ENCODE assay signal across 30 cellular contexts in the genomic region with DNA sequence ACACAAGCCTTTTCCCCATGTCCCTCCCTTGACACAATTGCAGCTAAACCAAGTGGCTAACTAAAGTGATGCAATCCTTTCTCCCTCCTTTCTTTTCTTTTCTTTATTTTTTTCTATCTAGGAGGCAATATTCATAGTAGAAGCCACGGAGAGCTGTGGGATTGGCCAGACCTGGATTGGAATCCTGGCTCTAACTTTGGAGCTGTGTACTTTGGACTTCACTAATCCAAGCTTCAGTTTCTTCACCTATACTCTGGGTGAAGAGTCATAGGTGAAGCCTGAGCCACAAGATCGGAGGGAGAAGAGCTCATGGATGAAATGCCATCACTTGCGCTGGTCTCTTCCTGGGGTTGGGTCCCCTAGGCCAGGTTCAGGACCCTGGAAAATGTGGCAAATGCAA.
"Had no signal": no experiment of that assay in that cellular context is flagged by ENCODE, and none has a peak within 500 bp of the region (broad histone marks: within the 10 kb centered on the region; RNA-seq: fewer than 3 reads in every experiment).

No MANE protein-coding gene starts in this region.

- DNase-seq: activated CD4-positive, alpha-beta memory T cell treated with anti-CD3 and anti-CD28 coated beads, Interleukin-2, amount 10 ng/mL, durations not matched to agents 7 days and 5 days; activated CD4-positive, alpha-beta T cell treated with anti-CD3 and anti-CD28 coated beads for 1 hour; activated CD4-positive, alpha-beta T cell treated with anti-CD3 and anti-CD28 coated beads for 4 hours; activated CD4-positive, alpha-beta T cell treated with anti-CD3 and anti-CD28 coated beads, Interleukin-2, amount 10 ng/mL, durations not matched to agents 7 days and 5 days; activated CD4-positive, alpha-beta T cell treated with anti-CD3 and anti-CD28 coated beads, Interleukin-2, amount 50 U/mL, for 4 hours; activated CD4-positive, CD25-positive, alpha-beta regulatory T cell; activated CD8-positive, alpha-beta memory T cell treated with anti-CD3 and anti-CD28 coated beads, Interleukin-2, amount 50 U/mL, for 48 hours; activated effector memory CD4-positive, alpha-beta T cell treated with Interleukin-2 at 50 U/mL for 16 hours; activated gamma-delta T cell treated with Interleukin-2 at 50 U/mL for 16 hours; activated naive CD4-positive, alpha-beta T cell treated with anti-CD3 and anti-CD28 coated beads, Interleukin-2, amount 50 U/mL, for 16 hours; activated naive CD4-positive, alpha-beta T cell treated with Interleukin-2 at 50 U/mL for 16 hours; activated T-cell treated with anti-CD3 and anti-CD28 coated beads for 4 hours; activated T-cell treated with anti-CD3 and anti-CD28 coated beads, Interleukin-2, amount 50 U/mL, for 4 hours; amniotic stem cell; anterior cingulate cortex; brain microvascular endothelial cell; dorsolateral prefrontal cortex; effector memory CD4-positive, alpha-beta T cell; endodermal cell; foreskin fibroblast; T-helper 2 cell had no signal

- H3K27ac ChIP-seq: brain microvascular endothelial cell, coronary artery, dorsolateral prefrontal cortex had no signal

- H3K9me3 Mint-ChIP-seq: activated CD4-positive, alpha-beta memory T cell treated with anti-CD3 and anti-CD28 coated beads, Interleukin-2, amount 10 ng/mL, durations not matched to agents 7 days and 5 days; activated CD4-positive, alpha-beta T cell treated with anti-CD3 and anti-CD28 coated beads, Interleukin-2, amount 10 ng/mL, durations not matched to agents 7 days and 5 days; activated T-cell treated with anti-CD3 and anti-CD28 coated beads, Interleukin-2, amount 50 U/mL, for 4 hours; activated T-helper 17 cell treated with anti-CD3 and anti-CD28 coated beads, Interleukin-2, amount 50 U/mL, for 72 hours; central memory CD8-positive, alpha-beta T cell; dendritic cell treated with granulocyte-macrophage colony-stimulating factor and Interleukin-4, amounts not matched to agents 40 ng/mL and 50 ng/mL, for 4 days; endodermal cell had no signal

- H3K4me3 ChIP-seq: coronary artery, dorsolateral prefrontal cortex had no signal

- H3K36me3 Mint-ChIP-seq: activated naive CD8-positive, alpha-beta T cell had no signal

- H3K27me3 Mint-ChIP-seq: activated CD4-positive, alpha-beta memory T cell treated with anti-CD3 and anti-CD28 coated beads, Interleukin-2, amount 10 ng/mL, durations not matched to agents 7 days and 5 days; activated CD4-positive, alpha-beta T cell treated with anti-CD3 and anti-CD28 coated beads, Interleukin-2, amount 10 ng/mL, durations not matched to agents 7 days and 5 days; central memory CD8-positive, alpha-beta T cell; dendritic cell treated with granulocyte-macrophage colony-stimulating factor and Interleukin-4, amounts not matched to agents 40 ng/mL and 50 ng/mL, for 4 days had no signal

- H3K36me3 ChIP-seq: brain microvascular endothelial cell had no signal

- H3K4me1 Mint-ChIP-seq: activated CD4-positive, alpha-beta memory T cell treated with anti-CD3 and anti-CD28 coated beads, Interleukin-2, amount 10 ng/mL, durations not matched to agents 7 days and 5 days; activated CD4-positive, alpha-beta T cell treated with anti-CD3 and anti-CD28 coated beads, Interleukin-2, amount 10 ng/mL, durations not matched to agents 7 days and 5 days; activated T-helper 17 cell treated with anti-CD3 and anti-CD28 coated beads, Interleukin-2, amount 50 U/mL, for 72 hours; central memory CD8-positive, alpha-beta T cell had no signal

- H3K4me3 Mint-ChIP-seq: activated CD4-positive, alpha-beta memory T cell treated with anti-CD3 and anti-CD28 coated beads, Interleukin-2, amount 10 ng/mL, durations not matched to agents 7 days and 5 days; activated CD4-positive, alpha-beta T cell treated with anti-CD3 and anti-CD28 coated beads, Interleukin-2, amount 10 ng/mL, durations not matched to agents 7 days and 5 days; activated naive CD8-positive, alpha-beta T cell; activated T-cell treated with anti-CD3 and anti-CD28 coated beads, Interleukin-2, amount 50 U/mL, for 4 hours; activated T-helper 17 cell treated with anti-CD3 and anti-CD28 coated beads, Interleukin-2, amount 50 U/mL, for 72 hours; central memory CD8-positive, alpha-beta T cell; dendritic cell treated with granulocyte-macrophage colony-stimulating factor and Interleukin-4, amounts not matched to agents 40 ng/mL and 50 ng/mL, for 4 days; endodermal cell had no signal

- H3K27me3 ChIP-seq: brain microvascular endothelial cell had no signal

- FAIRE-seq: astrocyte, bronchial epithelial cell, frontal cortex had no signal

- H3K27ac Mint-ChIP-seq: activated CD4-positive, alpha-beta memory T cell treated with anti-CD3 and anti-CD28 coated beads, Interleukin-2, amount 10 ng/mL, durations not matched to agents 7 days and 5 days; activated CD4-positive, alpha-beta T cell treated with anti-CD3 and anti-CD28 coated beads, Interleukin-2, amount 10 ng/mL, durations not matched to agents 7 days and 5 days; activated naive CD8-positive, alpha-beta T cell; activated T-helper 17 cell treated with anti-CD3 and anti-CD28 coated beads, Interleukin-2, amount 50 U/mL, for 72 hours; dendritic cell treated with granulocyte-macrophage colony-stimulating factor and Interleukin-4, amounts not matched to agents 40 ng/mL and 50 ng/mL, for 4 days; endodermal cell had no signal

- ATAC-seq: activated T-cell treated with anti-CD3 and anti-CD28 coated beads, Interleukin-2, amount 50 U/mL, for 4 hours; activated T-helper 17 cell treated with anti-CD3 and anti-CD28 coated beads, Interleukin-2, amount 50 U/mL, for 72 hours; esophagus mucosa had no signal
